In genomic region chr11:67057410-67057757, GRCh38 we compare ENCODE assay signal across 11 cellular contexts. TPM values are rescaled to one million over a fixed set of nuclear protein-coding genes. Genes with fewer than 3 reads are reported as not detected.
DNase-seq lines count a peak whose midpoint lies in the region; ATAC-seq, FAIRE-seq and TF ChIP-seq lines count a peak whose summit lies in the region.
"Had no signal": no experiment of that assay in that cellular context is flagged by ENCODE, and none has a peak within 500 bp of the region (broad histone marks: within the 10 kb centered on the region; RNA-seq: fewer than 3 reads in every experiment).

No MANE protein-coding gene starts in this region.

- in situ Hi-C loops in IMR-90 (cut with MboI; ENCODE audit: low sequenced_read_pairs): no loop called here

- no TSS peak for BruUV-seq in IMR-90 (replicated peaks; lab: Mats Ljungman, UMichigan)

- H3K18ac ChIP-seq in IMR-90 (ENCODE audit: low read depth, low read length): no peak overlapping the region

- TF ChIP-seq RAD21 in IMR-90 (IDR thresholded peaks at IDR 0.05; ENCODE audit: low read length): no peak

- dilution Hi-C loops in IMR-90 (cut with HindIII; ENCODE audit: low sequenced_read_pairs, unreplicated experiment) (no loop called here), keratinocyte (cut with MboI; ENCODE audit: extremely low pct_ligation_motif_present, low sequenced_read_pairs) (no loop called here)

- H4K91ac ChIP-seq in IMR-90 (ENCODE audit: insufficient read depth, low read depth, low read length): no peak overlapping the region; the same call in 1 of the 2 replicates

- POLR2A ChIA-PET in IMR-90 (lab: Charles Lee; ENCODE audit: unreplicated experiment): no interaction called here

- H3K4me2 ChIP-seq in IMR-90 (ENCODE audit: low read depth, low read length): no peak overlapping the region; the same call in 1 of the 2 replicates
- H3K4me2 ChIP-seq in keratinocyte (ENCODE audit: control insufficient read depth, extremely low read depth, insufficient read depth, low read depth, low read length): peak overlapping the region; percentile 74

- H3K9me1 ChIP-seq in IMR-90 (ENCODE audit: insufficient read depth, low read length) (peaks cover 10% of the 10 kb centered on the region), keratinocyte (ENCODE audit: control insufficient read depth, extremely low read depth, insufficient read depth, low read length) (no peaks in the 10 kb centered on the region)

- peak; percentile 60 for FAIRE-seq in keratinocyte (lab: Jason Lieb, UNC)
- FAIRE-seq: TTC549 had no signal

- H3K14ac ChIP-seq in IMR-90 (replicated peaks; ENCODE audit: low read depth, low read length): no peak overlapping the region

- peak overlapping the region; percentile 79 for H2AK9ac ChIP-seq in IMR-90 (replicated peaks; ENCODE audit: low read depth, low read length, poor library complexity)

- H3K36me3 Mint-ChIP-seq in stimulated activated effector memory CD8-positive, alpha-beta T cell treated with anti-CD3 and anti-CD28 coated beads, Interleukin-12 subunit alpha, Interleukin-12 subunit beta, amount 100 ng/mL, for 72 hours: no peaks in the 10 kb centered on the region

- peak overlapping the region; percentile 28 to 78; a peak in 2 of 4 replicates for H4K8ac ChIP-seq in IMR-90 (ENCODE audit: low read depth in 2 of 2, low read length in 2 of 2)

- H2BK120ac ChIP-seq in IMR-90 (ENCODE audit: low read depth, low read length): peak overlapping the region; percentile 10; the same call in 1 of the 2 replicates

- H3K4me3 ChIP-seq in IMR-90 (ENCODE audit: insufficient read depth, low read depth, low read length) (no peak overlapping the region), body of pancreas (no peak overlapping the region), keratinocyte (ENCODE audit: control insufficient read depth in 2 of 3, extremely low read depth in 1 of 3, insufficient read depth in 2 of 3, low read depth in 1 of 3, low read length in 3 of 3) (peak overlapping the region; percentile 53 to 75 (median 63)), spleen (peak overlapping the region in 2 of 8 donors; percentile 46 to 70)

- 0 out of 4 replicates have a peak, but pooled peaks cover 0 to 12% of the 10 kb centered on the region in 2 experiments for H3K79me1 ChIP-seq in IMR-90 (ENCODE audit: low read depth in 1 of 2, low read length in 2 of 2)

- H3K4me3 Mint-ChIP-seq in stimulated activated effector memory CD8-positive, alpha-beta T cell treated with anti-CD3 and anti-CD28 coated beads, Interleukin-12 subunit alpha, Interleukin-12 subunit beta, amount 100 ng/mL, for 72 hours: peak overlapping the region; percentile 64

- H3K23ac ChIP-seq in IMR-90 (ENCODE audit: low read depth, low read length): peak overlapping the region; percentile 66; the same call in 1 of the 2 replicates

- 0 out of 3 replicates have a peak overlapping the region, but pooled peaks have one; percentile 31 for H2BK15ac ChIP-seq in IMR-90 (ENCODE audit: low read depth, low read length)

- no peak overlapping the region; the same call in 1 of the 2 replicates for H3K56ac ChIP-seq in IMR-90 (ENCODE audit: extremely low read depth, insufficient read depth, low read length)

- H3K4me1 ChIP-seq in IMR-90 (ENCODE audit: control insufficient read depth, insufficient read depth, low read length): peaks cover 22% of the 10 kb centered on the region
- H3K4me1 ChIP-seq in body of pancreas: peaks cover 47% of the 10 kb centered on the region
- H3K4me1 ChIP-seq in keratinocyte (ENCODE audit: control insufficient read depth, extremely low read depth, insufficient read depth, low read length): peaks cover 62% of the 10 kb centered on the region
- peaks cover 8 to 48% (median 32%) of the 10 kb centered on the region in 6 donors for H3K4me1 ChIP-seq in spleen

- H3K79me2 ChIP-seq in keratinocyte (ENCODE audit: control insufficient read depth, insufficient read depth, low read length): peaks cover 46% of the 10 kb centered on the region

- H3K9me3 Mint-ChIP-seq in stimulated activated effector memory CD8-positive, alpha-beta T cell treated with anti-CD3 and anti-CD28 coated beads, Interleukin-12 subunit alpha, Interleukin-12 subunit beta, amount 100 ng/mL, for 72 hours: no peaks in the 10 kb centered on the region
- H3K9me3 Mint-ChIP-seq: effector memory CD8-positive, alpha-beta T cell had no signal

- H2BK20ac ChIP-seq in IMR-90 (ENCODE audit: low read depth, low read length): no peak overlapping the region; the same call in 1 of the 2 replicates

- intact Hi-C loops in IMR-90 (cut with micrococcal nuclease) (no loop called here), body of pancreas (cut with DNase I) (no loop called here), spleen (cut with DNase I; ENCODE audit: low total_unique reads) (no loop called here)

- no peak for TF ChIP-seq CTCF in IMR-90 (conservative IDR thresholded peaks at IDR 0.05; ENCODE audit: low read depth, low read length)
- TF ChIP-seq CTCF in body of pancreas (IDR thresholded peaks at IDR 0.05): no peak
- TF ChIP-seq CTCF in keratinocyte (optimal IDR thresholded peaks at IDR 0.05 in 1 of 3, IDR thresholded peaks at IDR 0.05 in 1 of 3, conservative IDR thresholded peaks at IDR 0.05 in 1 of 3; ENCODE audit: extremely low read depth in 1 of 3, insufficient read depth in 2 of 3, low read length in 3 of 3): no peak
- no peak for TF ChIP-seq CTCF in spleen (IDR thresholded peaks at IDR 0.05 in 8 of 11, conservative IDR thresholded peaks at IDR 0.05 in 3 of 11)

- H3K27ac ChIP-seq in IMR-90 (ENCODE audit: insufficient read depth, low read length) (no peak overlapping the region), body of pancreas (peak overlapping the region; percentile 68 to 94 (median 84)), keratinocyte (ENCODE audit: control insufficient read depth, insufficient read depth, low read length) (peak overlapping the region; percentile 99), spleen (peak overlapping the region in 1 of 8 donors; percentile 24)

- H4K20me1 ChIP-seq in IMR-90 (ENCODE audit: insufficient read depth, low read length) (no peaks in the 10 kb centered on the region; the same call in 1 of the 2 replicates), keratinocyte (ENCODE audit: control insufficient read depth, extremely low read depth, insufficient read depth, low read length) (no peaks in the 10 kb centered on the region)

- H3K27ac Mint-ChIP-seq in stimulated activated effector memory CD8-positive, alpha-beta T cell treated with anti-CD3 and anti-CD28 coated beads, Interleukin-12 subunit alpha, Interleukin-12 subunit beta, amount 100 ng/mL, for 72 hours: no peak overlapping the region

- DNase-seq in IMR-90 (no peak), body of pancreas (peak; percentile 56 to 80 (median 71)), keratinocyte (ENCODE audit: low read depth, low spot score) (no peak), GF-D8 (lab: John Stamatoyannopoulos, UW) (no peak), spleen (no peak)
- DNase-seq in stimulated activated effector memory CD8-positive, alpha-beta T cell treated with anti-CD3 and anti-CD28 coated beads, Interleukin-12 subunit alpha, Interleukin-12 subunit beta, amount 100 ng/mL, for 72 hours (ENCODE audit: low spot score in 2 of 2): no peak
- DNase-seq: effector memory CD8-positive, alpha-beta T cell; NCI-H2029 treated with DMSO at 0.1 percent for 48 hours had no signal

- no peak for ATAC-seq in IMR-90 (ENCODE audit: low read depth)
- peak; percentile 10 for ATAC-seq in body of pancreas
- no peak for ATAC-seq in stimulated activated effector memory CD8-positive, alpha-beta T cell treated with anti-CD3 and anti-CD28 coated beads, Interleukin-12 subunit alpha, Interleukin-12 subunit beta, amount 100 ng/mL, for 72 hours
- no peak for ATAC-seq in GM18867 (IDR thresholded peaks at IDR 0.05; ENCODE audit: unreplicated experiment)
- ATAC-seq in GM19452 (IDR thresholded peaks at IDR 0.05; ENCODE audit: unreplicated experiment): no peak

- no peaks in the 10 kb centered on the region for H3K36me3 ChIP-seq in IMR-90 (ENCODE audit: control insufficient read depth, insufficient read depth, low read length)
- no peaks in the 10 kb centered on the region for H3K36me3 ChIP-seq in body of pancreas (replicated peaks in 1 of 2; ENCODE audit: insufficient read depth in 1 of 2, low read depth in 2 of 2)
- H3K36me3 ChIP-seq in keratinocyte (ENCODE audit: control insufficient read depth in 2 of 2, extremely low read depth in 1 of 2, insufficient read depth in 2 of 2, low read length in 2 of 2): peaks cover 0 to 8% of the 10 kb centered on the region in 2 experiments
- H3K36me3 ChIP-seq in spleen: no peaks in the 10 kb centered on the region

- H4K5ac ChIP-seq in IMR-90 (ENCODE audit: low read depth, low read length): no peak overlapping the region; the same call in 1 of the 2 replicates

- H3K4ac ChIP-seq in IMR-90 (ENCODE audit: low read depth, low read length): peak overlapping the region; percentile 67; the same call in 1 of the 2 replicates

- H3K9me3 ChIP-seq in IMR-90 (ENCODE audit: control insufficient read depth, insufficient read depth, low read length) (no peaks in the 10 kb centered on the region), body of pancreas (no peaks in the 10 kb centered on the region), keratinocyte (ENCODE audit: control insufficient read depth, low read depth, low read length) (no peaks in the 10 kb centered on the region), spleen (no peaks in the 10 kb centered on the region)

- H2AK5ac ChIP-seq in IMR-90 (ENCODE audit: low read depth, low read length): peak overlapping the region; percentile 75; the same call in 1 of the 2 replicates

- no peak overlapping the region for H3K9ac ChIP-seq in IMR-90 (ENCODE audit: low read depth, low read length)
- peak overlapping the region; percentile 81 for H3K9ac ChIP-seq in keratinocyte (ENCODE audit: control insufficient read depth, extremely low read depth, insufficient read depth, low read length)

- H3K4me1 Mint-ChIP-seq in stimulated activated effector memory CD8-positive, alpha-beta T cell treated with anti-CD3 and anti-CD28 coated beads, Interleukin-12 subunit alpha, Interleukin-12 subunit beta, amount 100 ng/mL, for 72 hours: peaks cover 8% of the 10 kb centered on the region

- peak overlapping the region; percentile 94 for H2AFZ ChIP-seq in IMR-90 (replicated peaks; ENCODE audit: low read length, poor library complexity)
- peak overlapping the region; percentile 54 for H2AFZ ChIP-seq in keratinocyte (ENCODE audit: control insufficient read depth, low read length)

- 81% methylated on average over 2 of the region's 8 CpGs; no CpG with 5 or more reads in 1 of the 2 experiments for WGBS in IMR-90 (ENCODE audit: extremely low coverage in 2 of 2, insufficient read length in 1 of 2), 2 experiments
- WGBS in body of pancreas, 2 donors: 27% methylated on average over 8 of the region's 8 CpGs; no CpG with 5 or more reads in 1 of the 2 donors
- 84 to 92% (median 87%) methylated on average over 4 to 8 of the region's 8 CpGs for WGBS in spleen, 5 donors

- TF ChIP-seq POLR2A in IMR-90 (IDR thresholded peaks at IDR 0.05; ENCODE audit: low read depth, low read length) (no peak), body of pancreas (IDR thresholded peaks at IDR 0.05) (no peak), spleen (IDR thresholded peaks at IDR 0.05) (no peak)

- H2BK5ac ChIP-seq in IMR-90 (ENCODE audit: low read depth, low read length, poor library complexity, severe bottlenecking): no peak overlapping the region

- CTCF ChIA-PET in IMR-90 (lab: Yijun Ruan, JAX): no interaction called here

- no peaks in the 10 kb centered on the region for H3K27me3 ChIP-seq in IMR-90 (ENCODE audit: control insufficient read depth, insufficient read depth, low read length)
- H3K27me3 ChIP-seq in body of pancreas: no peaks in the 10 kb centered on the region
- H3K27me3 ChIP-seq in keratinocyte (ENCODE audit: control insufficient read depth, extremely low read depth, insufficient read depth, low read length): no peaks in the 10 kb centered on the region
- H3K27me3 ChIP-seq in spleen (replicated peaks in 1 of 7): peaks cover 0 to 46% (median 13%) of the 10 kb centered on the region in 7 donors

RNA-seq across cellular contexts. Expression of gene RHOD, which starts 0.7 kb away (rescaled TPM):
- total RNA-seq in IMR-90 (2012; rRNA removed): 4.7 and 5.3 TPM in 2 replicates
- polyA plus RNA-seq in IMR-90 (2012; rRNA removed): 10.9 and 13.4 TPM in 2 replicates
- polyA plus RNA-seq in IMR-90 (2012; cell fraction: cytosol; rRNA removed): 17.8 and 23.1 TPM in 2 replicates
- 5.5 and 8.8 TPM in 2 replicates for polyA plus RNA-seq in IMR-90 (2012; cell fraction: nucleus; rRNA removed; ENCODE audit: low replicate concordance)
- total RNA-seq in body of pancreas: 10 to 100 TPM; 19.1 to 33.5 TPM
- polyA plus RNA-seq in keratinocyte: 113 to 235 TPM (median 119 TPM) in 3 replicates
- polyA plus RNA-seq in keratinocyte (2011; ENCODE audit: low read depth): 534 TPM
- polyA plus RNA-seq in keratinocyte (2011; cell fraction: cytosol; rRNA removed): 86.2 and 199 TPM in 2 replicates
- 50.8 and 66.9 TPM in 2 replicates for polyA plus RNA-seq in keratinocyte (2011; cell fraction: nucleus; rRNA removed)
- polyA plus RNA-seq in keratinocyte (2012; ENCODE audit: low replicate concordance): 156 and 276 TPM in 2 replicates
- 35.5 to 161 TPM (median 81.9 TPM) in 3 replicates for polyA minus RNA-seq in keratinocyte
- polyA minus RNA-seq in keratinocyte (2011; cell fraction: cytosol; rRNA and poly(A)+ RNA removed): 171 TPM
- 25.4 and 34.8 TPM in 2 replicates for polyA minus RNA-seq in keratinocyte (2011; cell fraction: nucleus; rRNA and poly(A)+ RNA removed)
- 1 to 10 TPM; 1.3 to 6.4 (median 2.2) TPM for total RNA-seq in spleen
- polyA plus RNA-seq in spleen: 1 to 10 TPM; 3.1 to 3.6 (median 3.5) TPM

RNA-seq across cellular contexts. Expression of gene SYT12, which starts 34.5 kb away (rescaled TPM):
- total RNA-seq in IMR-90 (2012; rRNA removed) (0.54 and 0.56 TPM in 2 replicates), body of pancreas (under 1 TPM in 1 of 2 donors, not detected in 1; 0.78 TPM), spleen (not detected)
- polyA plus RNA-seq in IMR-90 (2012; rRNA removed) (0.65 and 0.74 TPM in 2 replicates), keratinocyte (0.05 to 0.09 TPM in 2 of 3 replicates, not detected in the other), spleen (under 1 TPM; 0.02 to 0.13 (median 0.05) TPM)
- 0.53 and 0.81 TPM in 2 replicates for polyA plus RNA-seq in IMR-90 (2012; cell fraction: cytosol; rRNA removed)
- 1.4 and 1.6 TPM in 2 replicates for polyA plus RNA-seq in IMR-90 (2012; cell fraction: nucleus; rRNA removed; ENCODE audit: low replicate concordance)
- not detected for polyA plus RNA-seq in keratinocyte (2011; ENCODE audit: low read depth)
- polyA plus RNA-seq in keratinocyte (2011; cell fraction: cytosol; rRNA removed): 0.01 and 0.02 TPM in 2 replicates
- 0.05 and 0.23 TPM in 2 replicates for polyA plus RNA-seq in keratinocyte (2011; cell fraction: nucleus; rRNA removed)
- polyA plus RNA-seq in keratinocyte (2012; ENCODE audit: low replicate concordance): 0.08 and 0.16 TPM in 2 replicates
- 0.03 to 0.16 TPM (median 0.13 TPM) in 3 replicates for polyA minus RNA-seq in keratinocyte
- 0.38 TPM for polyA minus RNA-seq in keratinocyte (2011; cell fraction: cytosol; rRNA and poly(A)+ RNA removed)
- 0.11 and 0.16 TPM in 2 replicates for polyA minus RNA-seq in keratinocyte (2011; cell fraction: nucleus; rRNA and poly(A)+ RNA removed)

Comparison
In these comparisons a context has a peak if more than half of its experiments do, and no peak if none do; other contexts are left out.
1. DNase-seq: peak in body of pancreas (4 of 4); none in IMR-90 (single experiment), keratinocyte (single experiment), stimulated activated effector memory CD8-positive, alpha-beta T cell treated with anti-CD3 and anti-CD28 coated beads, Interleukin-12 subunit alpha, Interleukin-12 subunit beta, amount 100 ng/mL, for 72 hours (0 of 2), GF-D8 (single experiment) and spleen (single experiment).
2. H3K4me3 ChIP-seq: peak in keratinocyte (3 of 3); none in IMR-90 (single experiment) and body of pancreas (0 of 2).